8 cellular contexts compared by ENCODE assay signal in the genomic region with DNA sequence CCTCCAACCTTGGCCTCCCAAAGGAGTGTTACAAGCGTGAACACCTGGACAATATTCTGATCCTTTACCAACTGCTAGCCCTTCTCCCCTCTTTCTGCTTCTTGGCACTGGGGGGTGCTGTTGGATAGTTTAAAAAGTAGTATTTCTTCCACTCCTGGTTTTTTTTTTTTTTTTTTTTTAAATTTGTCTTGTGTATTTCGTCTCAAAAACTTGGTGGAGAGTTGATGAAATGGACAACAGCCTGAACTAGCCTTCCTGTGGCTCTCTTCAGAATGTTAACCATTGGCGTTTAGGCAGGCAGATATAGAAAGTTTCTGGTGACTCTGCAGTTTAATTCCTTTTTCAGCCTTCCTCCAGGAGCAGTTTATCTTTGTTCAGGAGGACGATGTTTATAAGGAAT.
DNase-seq lines count a peak whose midpoint lies in the region; ATAC-seq and TF ChIP-seq lines count a peak whose summit lies in the region.
"Had no signal": no experiment of that assay in that cellular context is flagged by ENCODE, and none has a peak within 500 bp of the region (broad histone marks: within the 10 kb centered on the region; RNA-seq: fewer than 3 reads in every experiment).

No MANE protein-coding gene starts in this region.

- H3K27me3 Mint-ChIP-seq in CD8-positive, alpha-beta memory T cell = peaks cover 13 to 16% of the 10 kb centered on the region in 2 donors

- no peaks in the 10 kb centered on the region for H3K4me1 ChIP-seq in CD8-positive, alpha-beta memory T cell (ENCODE audit: insufficient read depth, low read length)

- H3K36me3 ChIP-seq in CD8-positive, alpha-beta memory T cell (ENCODE audit: insufficient read depth, low read length) = no peaks in the 10 kb centered on the region

- H3K4me3 ChIP-seq in Jurkat, Clone E6-1 (ENCODE audit: low read length) = no peak overlapping the region
- H3K4me3 ChIP-seq in retinal pigment epithelial cell (ENCODE audit: low read length) = no peak overlapping the region
- H3K4me3 ChIP-seq in CD8-positive, alpha-beta memory T cell (ENCODE audit: low read length) = no peak overlapping the region

- ATAC-seq in SK-N-SH treated with all-trans-retinoic acid at 6 μM for 48 hours = peak; percentile 59
- no peak for ATAC-seq in HG03135 (IDR thresholded peaks at IDR 0.05; ENCODE audit: unreplicated experiment)

- H3K4me3 Mint-ChIP-seq in CD8-positive, alpha-beta memory T cell = no peak overlapping the region
- H3K4me3 Mint-ChIP-seq: activated B cell treated with CpG ODN at 0.5 μM for 24 hours had no signal

- H3K4me1 Mint-ChIP-seq in CD8-positive, alpha-beta memory T cell = no peaks in the 10 kb centered on the region

- H3K36me3 Mint-ChIP-seq in CD8-positive, alpha-beta memory T cell = no peaks in the 10 kb centered on the region

- DNase-seq in EH (ENCODE audit: low read depth) = peak; percentile 63
- DNase-seq in Jurkat, Clone E6-1 (ENCODE audit: low read depth, low spot score) = peak; percentile 28
- peak; percentile 63 for DNase-seq in globus pallidus (ENCODE audit: low spot score)
- no peak for DNase-seq in retinal pigment epithelial cell (ENCODE audit: low read depth)
- DNase-seq in CD8-positive, alpha-beta memory T cell = no peak
- DNase-seq: activated B cell treated with CpG ODN at 0.5 μM for 24 hours had no signal

- peak; percentile 66 for TF ChIP-seq CTCF in retinal pigment epithelial cell (conservative IDR thresholded peaks at IDR 0.05; ENCODE audit: low read depth, low read length)

- H3K27ac ChIP-seq in CD8-positive, alpha-beta memory T cell (ENCODE audit: low read depth, low read length) = no peak overlapping the region

- POLR2A ChIA-PET in CD8-positive, alpha-beta memory T cell (lab: Charles Lee) = no interaction called here

- no peaks in the 10 kb centered on the region for H3K9me3 Mint-ChIP-seq in CD8-positive, alpha-beta memory T cell
- H3K9me3 Mint-ChIP-seq: activated B cell treated with CpG ODN at 0.5 μM for 24 hours had no signal

- CTCF ChIA-PET in CD8-positive, alpha-beta memory T cell (lab: Charles Lee) = no interaction called here

- H3K9me3 ChIP-seq in CD8-positive, alpha-beta memory T cell (ENCODE audit: low read length) = no peaks in the 10 kb centered on the region

- peak overlapping the region in 1 of 8 donors; percentile 60 for H3K27ac Mint-ChIP-seq in CD8-positive, alpha-beta memory T cell
- H3K27ac Mint-ChIP-seq: activated B cell treated with CpG ODN at 0.5 μM for 24 hours had no signal

- no peaks in the 10 kb centered on the region for H3K27me3 ChIP-seq in CD8-positive, alpha-beta memory T cell (ENCODE audit: insufficient read depth, low read length, poor library complexity, severe bottlenecking)

TF ChIP-seq in SK-N-SH treated with all-trans-retinoic acid at 6 μM for 48 hours, 23 proteins besides CTCF, POLR2A, EP300 and RAD21:
- TF ChIP-seq, protein P1, sequence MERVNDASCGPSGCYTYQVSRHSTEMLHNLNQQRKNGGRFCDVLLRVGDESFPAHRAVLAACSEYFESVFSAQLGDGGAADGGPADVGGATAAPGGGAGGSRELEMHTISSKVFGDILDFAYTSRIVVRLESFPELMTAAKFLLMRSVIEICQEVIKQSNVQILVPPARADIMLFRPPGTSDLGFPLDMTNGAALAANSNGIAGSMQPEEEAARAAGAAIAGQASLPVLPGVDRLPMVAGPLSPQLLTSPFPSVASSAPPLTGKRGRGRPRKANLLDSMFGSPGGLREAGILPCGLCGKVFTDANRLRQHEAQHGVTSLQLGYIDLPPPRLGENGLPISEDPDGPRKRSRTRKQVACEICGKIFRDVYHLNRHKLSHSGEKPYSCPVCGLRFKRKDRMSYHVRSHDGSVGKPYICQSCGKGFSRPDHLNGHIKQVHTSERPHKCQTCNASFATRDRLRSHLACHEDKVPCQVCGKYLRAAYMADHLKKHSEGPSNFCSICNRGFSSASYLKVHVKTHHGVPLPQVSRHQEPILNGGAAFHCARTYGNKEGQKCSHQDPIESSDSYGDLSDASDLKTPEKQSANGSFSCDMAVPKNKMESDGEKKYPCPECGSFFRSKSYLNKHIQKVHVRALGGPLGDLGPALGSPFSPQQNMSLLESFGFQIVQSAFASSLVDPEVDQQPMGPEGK (CRISPR knock-in tag; IDR thresholded peaks at IDR 0.05; ENCODE audit: borderline replicate concordance) = no peak
- TF ChIP-seq PPARA (CRISPR knock-in tag; IDR thresholded peaks at IDR 0.05; ENCODE audit: borderline replicate concordance) (no peak), TCF4 (CRISPR knock-in tag; IDR thresholded peaks at IDR 0.05; ENCODE audit: borderline replicate concordance) (no peak), ZFP30 (CRISPR knock-in tag; IDR thresholded peaks at IDR 0.05) (no peak), RARB (CRISPR knock-in tag; IDR thresholded peaks at IDR 0.05) (no peak), ZNF8 (CRISPR knock-in tag; IDR thresholded peaks at IDR 0.05) (no peak), ZC3H10 (CRISPR knock-in tag; IDR thresholded peaks at IDR 0.05) (no peak), ESRRG (CRISPR knock-in tag; IDR thresholded peaks at IDR 0.05) (no peak), CSDC2 (CRISPR knock-in tag; IDR thresholded peaks at IDR 0.05) (no peak), ARNTL (CRISPR knock-in tag; IDR thresholded peaks at IDR 0.05; ENCODE audit: borderline replicate concordance, low read depth) (no peak), SNAI2 (CRISPR knock-in tag; IDR thresholded peaks at IDR 0.05) (no peak)
- TF ChIP-seq, protein P2, sequence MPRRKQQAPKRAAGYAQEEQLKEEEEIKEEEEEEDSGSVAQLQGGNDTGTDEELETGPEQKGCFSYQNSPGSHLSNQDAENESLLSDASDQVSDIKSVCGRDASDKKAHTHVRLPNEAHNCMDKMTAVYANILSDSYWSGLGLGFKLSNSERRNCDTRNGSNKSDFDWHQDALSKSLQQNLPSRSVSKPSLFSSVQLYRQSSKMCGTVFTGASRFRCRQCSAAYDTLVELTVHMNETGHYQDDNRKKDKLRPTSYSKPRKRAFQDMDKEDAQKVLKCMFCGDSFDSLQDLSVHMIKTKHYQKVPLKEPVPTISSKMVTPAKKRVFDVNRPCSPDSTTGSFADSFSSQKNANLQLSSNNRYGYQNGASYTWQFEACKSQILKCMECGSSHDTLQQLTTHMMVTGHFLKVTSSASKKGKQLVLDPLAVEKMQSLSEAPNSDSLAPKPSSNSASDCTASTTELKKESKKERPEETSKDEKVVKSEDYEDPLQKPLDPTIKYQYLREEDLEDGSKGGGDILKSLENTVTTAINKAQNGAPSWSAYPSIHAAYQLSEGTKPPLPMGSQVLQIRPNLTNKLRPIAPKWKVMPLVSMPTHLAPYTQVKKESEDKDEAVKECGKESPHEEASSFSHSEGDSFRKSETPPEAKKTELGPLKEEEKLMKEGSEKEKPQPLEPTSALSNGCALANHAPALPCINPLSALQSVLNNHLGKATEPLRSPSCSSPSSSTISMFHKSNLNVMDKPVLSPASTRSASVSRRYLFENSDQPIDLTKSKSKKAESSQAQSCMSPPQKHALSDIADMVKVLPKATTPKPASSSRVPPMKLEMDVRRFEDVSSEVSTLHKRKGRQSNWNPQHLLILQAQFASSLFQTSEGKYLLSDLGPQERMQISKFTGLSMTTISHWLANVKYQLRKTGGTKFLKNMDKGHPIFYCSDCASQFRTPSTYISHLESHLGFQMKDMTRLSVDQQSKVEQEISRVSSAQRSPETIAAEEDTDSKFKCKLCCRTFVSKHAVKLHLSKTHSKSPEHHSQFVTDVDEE (CRISPR knock-in tag; IDR thresholded peaks at IDR 0.05) = no peak
- TF ChIP-seq, protein P3, sequence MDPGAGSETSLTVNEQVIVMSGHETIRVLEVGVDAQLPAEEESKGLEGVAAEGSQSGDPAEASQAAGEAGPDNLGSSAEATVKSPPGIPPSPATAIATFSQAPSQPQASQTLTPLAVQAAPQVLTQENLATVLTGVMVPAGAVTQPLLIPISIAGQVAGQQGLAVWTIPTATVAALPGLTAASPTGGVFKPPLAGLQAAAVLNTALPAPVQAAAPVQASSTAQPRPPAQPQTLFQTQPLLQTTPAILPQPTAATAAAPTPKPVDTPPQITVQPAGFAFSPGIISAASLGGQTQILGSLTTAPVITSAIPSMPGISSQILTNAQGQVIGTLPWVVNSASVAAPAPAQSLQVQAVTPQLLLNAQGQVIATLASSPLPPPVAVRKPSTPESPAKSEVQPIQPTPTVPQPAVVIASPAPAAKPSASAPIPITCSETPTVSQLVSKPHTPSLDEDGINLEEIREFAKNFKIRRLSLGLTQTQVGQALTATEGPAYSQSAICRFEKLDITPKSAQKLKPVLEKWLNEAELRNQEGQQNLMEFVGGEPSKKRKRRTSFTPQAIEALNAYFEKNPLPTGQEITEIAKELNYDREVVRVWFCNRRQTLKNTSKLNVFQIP (CRISPR knock-in tag; IDR thresholded peaks at IDR 0.05; ENCODE audit: borderline replicate concordance, low read depth) = no peak

Comparison
In these comparisons a context has a peak if more than half of its experiments do, and no peak if none do; other contexts are left out.
1. DNase-seq: peak in EH (single experiment), Jurkat, Clone E6-1 (single experiment) and globus pallidus (single experiment); none in retinal pigment epithelial cell (single experiment) and CD8-positive, alpha-beta memory T cell (0 of 5).